Comparison of ENCODE assay signal across 8 cellular contexts in the genomic region with DNA sequence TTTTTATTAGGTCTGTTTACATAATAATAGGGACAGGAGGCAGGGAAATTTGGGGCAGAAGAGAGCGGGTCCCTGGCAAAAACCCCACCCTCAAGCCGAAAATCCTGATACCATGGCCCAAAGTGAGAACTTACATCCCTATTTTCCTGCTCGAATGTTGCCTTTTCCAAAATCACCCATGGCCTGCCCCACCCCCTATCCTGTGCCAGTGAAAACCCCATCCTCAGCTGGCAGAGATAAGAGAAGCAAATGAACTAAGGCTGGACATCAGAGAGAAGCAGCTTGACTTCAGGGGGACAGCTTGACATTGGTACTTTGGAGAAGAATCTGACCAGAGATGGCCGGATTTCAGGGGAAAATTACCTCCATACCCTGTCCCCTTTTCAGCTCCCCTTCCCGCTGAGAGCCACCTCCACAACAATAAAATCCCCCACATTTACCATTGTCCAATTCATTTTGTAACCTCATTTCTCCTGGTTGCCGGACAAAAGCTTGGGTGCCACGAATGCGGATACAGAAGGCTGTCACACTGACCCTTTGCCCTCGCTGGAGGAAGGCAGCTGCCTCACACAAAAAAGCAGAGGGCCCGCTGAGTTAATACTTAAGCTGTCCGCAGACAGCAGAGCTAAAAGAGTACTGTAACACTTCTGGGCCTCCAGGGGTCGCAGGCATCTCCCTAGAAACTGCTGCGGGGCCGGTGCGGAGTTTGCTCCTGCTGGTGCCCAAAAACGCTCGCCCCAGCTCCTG.
DNase-seq lines count a peak whose midpoint lies in the region; ATAC-seq and TF ChIP-seq lines count a peak whose summit lies in the region.

No MANE protein-coding gene starts in this region.

- TF ChIP-seq POLR2A in heart left ventricle (IDR thresholded peaks at IDR 0.05) (no peak), esophagus squamous epithelium (IDR thresholded peaks at IDR 0.05) (no peak)

- ATAC-seq in Right ventricle myocardium inferior (peak; percentile 42), heart left ventricle (peak in 3 of 4 donors; percentile 69 to 80 (median 75)), GM21515 (IDR thresholded peaks at IDR 0.05; ENCODE audit: unreplicated experiment) (no peak)

- H3K27ac ChIP-seq in SK-N-MC (no peak overlapping the region), heart left ventricle (no peak overlapping the region), esophagus squamous epithelium (no peak overlapping the region)

- H3K9ac ChIP-seq in SK-N-MC (ENCODE audit: insufficient read length): no peak overlapping the region

- peaks cover 0 to 4% (median 0%) of the 10 kb centered on the region in 9 donors for H3K27me3 ChIP-seq in heart left ventricle
- H3K27me3 ChIP-seq in esophagus squamous epithelium: no peaks in the 10 kb centered on the region

- peak in 11 of 12 donors; percentile 31 to 56 (median 44) for TF ChIP-seq CTCF in heart left ventricle (IDR thresholded peaks at IDR 0.05)
- no peak for TF ChIP-seq CTCF in esophagus squamous epithelium (IDR thresholded peaks at IDR 0.05)

- WGBS in heart left ventricle, 4 donors: 33 to 38% (median 37%) methylated on average over 17 of the region's 17 CpGs
- 71 to 73% methylated on average over 10 to 15 of the region's 17 CpGs for WGBS in esophagus squamous epithelium, 2 donors

- H3K4me3 ChIP-seq in SK-N-MC (peak overlapping the region; percentile 28), heart left ventricle (peak overlapping the region in 7 of 12 donors; percentile 11 to 36 (median 25)), esophagus squamous epithelium (no peak overlapping the region)

- DNase-seq in Right ventricle myocardium inferior (ENCODE audit: missing footprints) (peak; percentile 50), cardiac septum (ENCODE audit: low spot score) (no peak), SK-N-MC (ENCODE audit: low read depth, low spot score) (no peak), heart left ventricle (peak; percentile 9 to 54 (median 41)), smooth muscle cell of the brain vasculature (ENCODE audit: low read depth, low spot score) (peak; percentile 3), esophagus squamous epithelium (lab: John Stamatoyannopoulos, UW) (no peak)
- no peak for DNase-seq in activated CD4-positive, alpha-beta T cell treated with anti-CD3 and anti-CD28 coated beads for 1 hour

- H3K9me3 ChIP-seq in SK-N-MC (ENCODE audit: low read depth, low read length) (no peaks in the 10 kb centered on the region), heart left ventricle (no peaks in the 10 kb centered on the region), esophagus squamous epithelium (no peaks in the 10 kb centered on the region)

- H3K4me1 ChIP-seq in heart left ventricle (no peaks in the 10 kb centered on the region), esophagus squamous epithelium (no peaks in the 10 kb centered on the region)

- intact Hi-C loops in Right ventricle myocardium inferior (cut with DNase I): loop anchor here (2.0 kb wide), 1 partner anchor 260 kb away; no protein-coding TSS in a partner anchor
- intact Hi-C loops in cardiac septum (cut with DNase I): loop anchor here (5.0 kb wide), 1 partner anchor 262 kb away; no protein-coding TSS in a partner anchor
- intact Hi-C loops in heart left ventricle (cut with DNase I): loop anchor here in 2 of 10 donors (5.0 kb wide), 2 partner anchors 257 to 262 kb away; no protein-coding TSS in a partner anchor
- intact Hi-C loops in esophagus squamous epithelium (cut with DNase I): no loop called here

- H3K36me3 ChIP-seq in SK-N-MC (ENCODE audit: insufficient read depth, low read length) (no peaks in the 10 kb centered on the region), heart left ventricle (no peaks in the 10 kb centered on the region), esophagus squamous epithelium (no peaks in the 10 kb centered on the region)

Comparison
In these comparisons a context has a peak if more than half of its experiments do, and no peak if none do; other contexts are left out.
1. DNase-seq: peak in Right ventricle myocardium inferior (single experiment), heart left ventricle (5 of 5) and smooth muscle cell of the brain vasculature (single experiment); none in cardiac septum (single experiment), SK-N-MC (single experiment), esophagus squamous epithelium (single experiment) and activated CD4-positive, alpha-beta T cell treated with anti-CD3 and anti-CD28 coated beads for 1 hour (single experiment).
2. H3K4me3 ChIP-seq: peak in SK-N-MC (single experiment) and heart left ventricle (7 of 12); none in esophagus squamous epithelium (0 of 4).
3. CTCF ChIP-seq: peak in heart left ventricle (11 of 12); none in esophagus squamous epithelium (0 of 6).